Comparison of ENCODE assay signal across 22 cellular contexts in genomic region chr12:15591811-15592210, GRCh38.
A peak's percentile ranks its signal among the peaks of the same experiment; 100 is the strongest.
DNase-seq lines count a peak whose midpoint lies in the region; ATAC-seq, FAIRE-seq and TF ChIP-seq lines count a peak whose summit lies in the region.
"Had no signal": no experiment of that assay in that cellular context is flagged by ENCODE, and none has a peak within 500 bp of the region (broad histone marks: within the 10 kb centered on the region; RNA-seq: fewer than 3 reads in every experiment).

No MANE protein-coding gene starts in this region.

- no peak for TF ChIP-seq CTCF in heart left ventricle (IDR thresholded peaks at IDR 0.05)
- no peak for TF ChIP-seq CTCF in right atrium auricular region (IDR thresholded peaks at IDR 0.05)
- no peak for TF ChIP-seq CTCF in liver (IDR thresholded peaks at IDR 0.05; ENCODE audit: low read depth, low read length, missing input control)
- TF ChIP-seq CTCF in HepG2 (CRISPR knock-in tag; IDR thresholded peaks at IDR 0.05) = no peak
- TF ChIP-seq CTCF in esophagus muscularis mucosa (IDR thresholded peaks at IDR 0.05) = no peak
- no peak for TF ChIP-seq CTCF in thyroid gland (IDR thresholded peaks at IDR 0.05)

- no peak for TF ChIP-seq POLR2A in heart left ventricle (IDR thresholded peaks at IDR 0.05)
- TF ChIP-seq POLR2A in HepG2 (IDR thresholded peaks at IDR 0.05; ENCODE audit: insufficient read depth in 1 of 2, low read depth in 2 of 2, low read length in 2 of 2) = no peak
- TF ChIP-seq POLR2A in esophagus muscularis mucosa (IDR thresholded peaks at IDR 0.05; ENCODE audit: low read depth) = no peak
- no peak for TF ChIP-seq POLR2A in thyroid gland (IDR thresholded peaks at IDR 0.05)

- DNase-seq in heart left ventricle = peak in 3 of 5 donors; percentile 30 to 52 (median 32)
- no peak for DNase-seq in right atrium auricular region (ENCODE audit: low spot score)
- no peak for DNase-seq in HepG2 (ENCODE audit: low spot score)
- peak; percentile 31 for DNase-seq in esophagus muscularis mucosa (ENCODE audit: extremely low spot score)
- no peak for DNase-seq in thyroid gland
- DNase-seq: 8988T; C1 segment of cervical spinal cord; Calu3; CD4-positive, alpha-beta memory T cell; COR-L47; DMS53; DMS79 treated with DMSO at 0.1 percent for 48 hours; GF-D8; GM23248; H7; HCEC 1CT had no signal

- 84 to 85% (median 85%) methylated on average over 5 of the region's 5 CpGs for WGBS in heart left ventricle, 4 donors
- 84% methylated on average over 5 of the region's 5 CpGs for WGBS in liver
- 94% methylated on average over 5 of the region's 5 CpGs for WGBS in HepG2 (ENCODE audit: low lambda C conversion rate)
- WGBS in esophagus muscularis mucosa = 92% methylated on average over 5 of the region's 5 CpGs
- WGBS in thyroid gland, 2 donors = 90 to 94% methylated on average over 5 of the region's 5 CpGs

- CTCF ChIA-PET in HepG2 (lab: Yijun Ruan, JAX; ENCODE audit: low intra/inter-chr PET ratio, low total read pairs) = interaction anchor here (6.0 kb wide), 1 partner anchor 264 kb away, joined by 84 read pairs; no protein-coding TSS in a partner anchor

- no peak overlapping the region for H3K9ac ChIP-seq in liver (ENCODE audit: low read depth in 1 of 2, low read length in 2 of 2)
- H3K9ac ChIP-seq in HepG2 (ENCODE audit: insufficient read depth, low read depth, low read length) = no peak overlapping the region
- H3K9ac ChIP-seq: GM23248 had no signal

- in situ Hi-C loops in HepG2 (cut with HindIII; ENCODE audit: extremely low pct_ligation_motif_present, low pct_unique_long_range_greater_than_20kb) = no loop called here

- TF ChIP-seq RAD21 in liver (IDR thresholded peaks at IDR 0.05) (no peak), HepG2 (CRISPR knock-in tag; IDR thresholded peaks at IDR 0.05) (no peak)

- H3K27me3 ChIP-seq in heart left ventricle (no peaks in the 10 kb centered on the region), right atrium auricular region (no peaks in the 10 kb centered on the region), liver (ENCODE audit: control insufficient read depth in 4 of 4, insufficient read depth in 4 of 4, low read length in 3 of 4) (no peaks in the 10 kb centered on the region), HepG2 (ENCODE audit: control insufficient read depth in 1 of 2, insufficient read depth in 2 of 2, low read length in 2 of 2) (no peaks in the 10 kb centered on the region; a peak in 1 of 5 replicates), esophagus muscularis mucosa (peaks cover 0 to 8% (median 0%) of the 10 kb centered on the region in 4 donors), thyroid gland (no peaks in the 10 kb centered on the region)

- H3K4me3 ChIP-seq in heart left ventricle = no peak overlapping the region
- no peak overlapping the region for H3K4me3 ChIP-seq in right atrium auricular region
- H3K4me3 ChIP-seq in liver (ENCODE audit: low read depth in 1 of 3, low read length in 3 of 3) = no peak overlapping the region
- H3K4me3 ChIP-seq in HepG2 (replicated peaks in 1 of 3; ENCODE audit: insufficient read depth in 1 of 3, low read depth in 2 of 3, low read length in 3 of 3) = no peak overlapping the region
- no peak overlapping the region for H3K4me3 ChIP-seq in esophagus muscularis mucosa
- no peak overlapping the region for H3K4me3 ChIP-seq in thyroid gland (replicated peaks in 1 of 3)
- H3K4me3 ChIP-seq: A549, GM23248 had no signal

- no peak overlapping the region for H3K4me2 ChIP-seq in HepG2 (ENCODE audit: low read depth, low read length)
- H3K4me2 ChIP-seq: A549 had no signal

- H3K79me2 ChIP-seq in HepG2 (ENCODE audit: insufficient read depth, low read length) = no peaks in the 10 kb centered on the region

- H3K27ac ChIP-seq in heart left ventricle = peak overlapping the region in 5 of 12 donors; percentile 24 to 65 (median 56)
- H3K27ac ChIP-seq in right atrium auricular region = no peak overlapping the region
- H3K27ac ChIP-seq in liver (ENCODE audit: low read depth in 1 of 2, low read length in 2 of 2) = no peak overlapping the region
- no peak overlapping the region for H3K27ac ChIP-seq in HepG2 (ENCODE audit: extremely low read length, insufficient read depth, low read length)
- H3K27ac ChIP-seq in esophagus muscularis mucosa (replicated peaks in 1 of 4) = no peak overlapping the region
- H3K27ac ChIP-seq in thyroid gland = no peak overlapping the region
- H3K27ac ChIP-seq: GM23248 had no signal

- H4K20me1 ChIP-seq in HepG2 (ENCODE audit: insufficient read depth, low read length) = no peaks in the 10 kb centered on the region

- POLR2A ChIA-PET in HepG2 (lab: Yijun Ruan, JAX) = interaction anchor here (2.8 kb wide), 1 partner anchor 198 kb away, joined by 5 read pairs; the partner anchor contains the start of gene EPS8

- H2AFZ ChIP-seq in HepG2 (ENCODE audit: low read length) = no peak overlapping the region
- H2AFZ ChIP-seq: GM23248 had no signal

- H3K9me3 ChIP-seq in heart left ventricle (no peaks in the 10 kb centered on the region), right atrium auricular region (no peaks in the 10 kb centered on the region), liver (ENCODE audit: control insufficient read depth in 4 of 4, low read length in 3 of 4) (no peaks in the 10 kb centered on the region), HepG2 (ENCODE audit: low read length) (no peaks in the 10 kb centered on the region), esophagus muscularis mucosa (no peaks in the 10 kb centered on the region), thyroid gland (no peaks in the 10 kb centered on the region)
- H3K9me3 ChIP-seq: A549 had no signal

- no peak for TF ChIP-seq EP300 in HepG2 (IDR thresholded peaks at IDR 0.05; ENCODE audit: low read depth in 2 of 2, low read length in 2 of 2)
- no peak for TF ChIP-seq EP300 in HepG2 (CRISPR knock-in tag; IDR thresholded peaks at IDR 0.05; ENCODE audit: borderline replicate concordance)
- no peak for TF ChIP-seq EP300 in esophagus muscularis mucosa (IDR thresholded peaks at IDR 0.05)

- no peak for FAIRE-seq in HepG2 (lab: Jason Lieb, UNC)
- FAIRE-seq: A549, GM12891, GM18507, H1 had no signal

- H3K4me1 ChIP-seq in heart left ventricle = peaks cover 0 to 19% (median 4%) of the 10 kb centered on the region in 12 donors
- H3K4me1 ChIP-seq in right atrium auricular region = peaks cover 0 to 12% of the 10 kb centered on the region in 2 donors
- H3K4me1 ChIP-seq in liver (ENCODE audit: control insufficient read depth in 4 of 4, insufficient read depth in 4 of 4, low read length in 3 of 4) = peaks cover 0 to 7% (median 1%) of the 10 kb centered on the region in 4 donors
- peaks cover 35% of the 10 kb centered on the region for H3K4me1 ChIP-seq in HepG2 (ENCODE audit: insufficient read depth, low read length)
- H3K4me1 ChIP-seq in esophagus muscularis mucosa = peaks cover 5 to 14% (median 9%) of the 10 kb centered on the region in 4 donors
- peaks cover 0 to 3% of the 10 kb centered on the region in 2 donors for H3K4me1 ChIP-seq in thyroid gland

- H3K36me3 ChIP-seq in heart left ventricle = peaks cover 0 to under 1% (median 0%) of the 10 kb centered on the region in 9 donors
- H3K36me3 ChIP-seq in right atrium auricular region = no peaks in the 10 kb centered on the region
- H3K36me3 ChIP-seq in liver (ENCODE audit: control insufficient read depth in 4 of 4, insufficient read depth in 3 of 4, low read depth in 1 of 4, low read length in 3 of 4) = no peaks in the 10 kb centered on the region
- H3K36me3 ChIP-seq in HepG2 (replicated peaks in 1 of 2; ENCODE audit: control insufficient read depth in 1 of 2, insufficient read depth in 2 of 2, low read length in 2 of 2) = no peaks in the 10 kb centered on the region
- H3K36me3 ChIP-seq in esophagus muscularis mucosa = no peaks in the 10 kb centered on the region
- no peaks in the 10 kb centered on the region for H3K36me3 ChIP-seq in thyroid gland

- intact Hi-C loops in heart left ventricle (cut with DNase I) (loop anchor here in 8 of 10 donors (2.0 to 10.0 kb wide), 8 partner anchors 35 to 315 kb away; partner anchors contain the start of gene EPS8 (in 5 of the 8)), HepG2 (cut with micrococcal nuclease; ENCODE audit: unreplicated experiment) (loop anchor here (2.0 to 5.0 kb wide), 4 partner anchors 35 to 189 kb away; no protein-coding TSS in a partner anchor), esophagus muscularis mucosa (cut with DNase I) (loop anchor here (5.0 kb wide), 1 partner anchor 195 kb away; the partner anchor contains the start of gene EPS8), thyroid gland (cut with DNase I) (loop anchor here (2.0 kb wide), 1 partner anchor 265 kb away; no protein-coding TSS in a partner anchor)

- ATAC-seq in heart left ventricle = no peak
- no peak for ATAC-seq in HepG2
- ATAC-seq in GM18909 (IDR thresholded peaks at IDR 0.05; ENCODE audit: poor library complexity, unreplicated experiment) = no peak
- ATAC-seq: A549 had no signal

- BruUV-seq in HepG2 (replicated peaks; lab: Mats Ljungman, UMichigan) = no TSS peak

TF ChIP-seq in liver, 16 proteins besides CTCF, POLR2A, EP300 and RAD21:
- peak; percentile 61 for TF ChIP-seq NR2F2 (IDR thresholded peaks at IDR 0.05)
- TF ChIP-seq EGR1 (IDR thresholded peaks at IDR 0.05; ENCODE audit: low read depth in 2 of 2) = no peak
TF ChIP-seq in liver: peak in this region for 1.

TF ChIP-seq in HepG2, 621 proteins besides CTCF, POLR2A, EP300 and RAD21 (continues in another document):
- TF ChIP-seq TFDP1 (CRISPR knock-in tag; IDR thresholded peaks at IDR 0.05; ENCODE audit: borderline replicate concordance) = no peak
- no peak for TF ChIP-seq RARG (CRISPR knock-in tag; IDR thresholded peaks at IDR 0.05; ENCODE audit: low read depth)
- no peak for TF ChIP-seq GRHL1 (CRISPR knock-in tag; conservative IDR thresholded peaks at IDR 0.05)

Comparison
In these comparisons a context has a peak if more than half of its experiments do, and no peak if none do; other contexts are left out.
1. DNase-seq: peak in heart left ventricle (3 of 5) and esophagus muscularis mucosa (single experiment); none in right atrium auricular region (single experiment), HepG2 (single experiment) and thyroid gland (0 of 2).